In genomic region chr14:60183724-60184596, GRCh38 we compare ENCODE assay signal across 8 cellular contexts. TPM values are rescaled to one million over a fixed set of nuclear protein-coding genes. Genes with fewer than 3 reads are reported as not detected.
DNase-seq lines count a peak whose midpoint lies in the region; ATAC-seq, FAIRE-seq and TF ChIP-seq lines count a peak whose summit lies in the region.

No MANE protein-coding gene starts in this region.

- H3K9ac ChIP-seq in HUES64 (ENCODE audit: low read depth, low read length): no peak overlapping the region
- H3K9ac ChIP-seq in K562 (ENCODE audit: insufficient read depth in 1 of 2, low read depth in 2 of 2, low read length in 2 of 2): no peak overlapping the region
- peak overlapping the region; percentile 36 for H3K9ac ChIP-seq in smooth muscle cell (ENCODE audit: low read depth)

- H3K4me1 ChIP-seq in HUES64 (ENCODE audit: insufficient read depth, low read length) (peaks cover 12% of the 10 kb centered on the region; the same call in 1 of the 2 replicates), K562 (replicated peaks in 1 of 2; ENCODE audit: control insufficient read depth in 2 of 2, insufficient read depth in 2 of 2, low read length in 2 of 2) (no peaks in the 10 kb centered on the region), smooth muscle cell (ENCODE audit: low read depth) (no peaks in the 10 kb centered on the region)

- H3K9me3 ChIP-seq in HUES64 (ENCODE audit: insufficient read depth, low read depth, low read length) (no peaks in the 10 kb centered on the region), K562 (replicated peaks; ENCODE audit: control insufficient read depth, insufficient read depth, low read depth, low read length) (no peaks in the 10 kb centered on the region), smooth muscle cell (replicated peaks; ENCODE audit: low read depth) (no peaks in the 10 kb centered on the region)

- TF ChIP-seq RAD21 in K562 (CRISPR knock-in tag; conservative IDR thresholded peaks at IDR 0.05 in 1 of 2, IDR thresholded peaks at IDR 0.05 in 1 of 2): peak; percentile 83 to 88

- H2AFZ ChIP-seq in K562 (ENCODE audit: low read depth, low read length) (peak overlapping the region; percentile 27; the same call in 1 of the 2 replicates), smooth muscle cell (ENCODE audit: low read depth) (peak overlapping the region; percentile 86)

- H3K9me1 ChIP-seq in K562 (ENCODE audit: control insufficient read depth, insufficient read depth, low read length): no peaks in the 10 kb centered on the region

- H4K20me1 ChIP-seq in K562 (replicated peaks; ENCODE audit: control insufficient read depth, insufficient read depth, low read length) (no peaks in the 10 kb centered on the region), smooth muscle cell (ENCODE audit: low read depth) (no peaks in the 10 kb centered on the region)

- H3K36me3 ChIP-seq in HUES64 (ENCODE audit: insufficient read depth, low read length): no peaks in the 10 kb centered on the region
- H3K36me3 ChIP-seq in K562 (ENCODE audit: control insufficient read depth, insufficient read depth, low read length): no peaks in the 10 kb centered on the region
- no peaks in the 10 kb centered on the region for H3K36me3 ChIP-seq in smooth muscle cell (ENCODE audit: low read depth)

- no peaks in the 10 kb centered on the region for H3K27me3 ChIP-seq in HUES64 (ENCODE audit: insufficient read depth, low read length)
- H3K27me3 ChIP-seq in K562 (ENCODE audit: control insufficient read depth in 2 of 2, insufficient read depth in 2 of 2, low read length in 2 of 2): peaks cover 0 to 3% of the 10 kb centered on the region in 2 experiments; a peak in 1 of 5 replicates
- no peaks in the 10 kb centered on the region for H3K27me3 ChIP-seq in smooth muscle cell (ENCODE audit: low read depth)

- H3K27ac ChIP-seq in HUES64 (ENCODE audit: low read depth, low read length) (no peak overlapping the region), K562 (ENCODE audit: extremely low read depth, low read depth, low read length) (no peak overlapping the region), smooth muscle cell (ENCODE audit: low read depth) (no peak overlapping the region)

- peak overlapping the region; percentile 39 for H3K4me3 ChIP-seq in HUES64 (ENCODE audit: low read length)
- H3K4me3 ChIP-seq in K562: no peak overlapping the region
- peak overlapping the region; percentile 54 for H3K4me3 ChIP-seq in smooth muscle cell

- CTCF ChIA-PET in K562 (lab: Yijun Ruan, JAX; ENCODE audit: low intra/inter-chr PET ratio): interaction anchor here (0.7 to 2.2 kb wide), 5 partner anchors 100 to 376 kb away, joined by 3 to 21 read pairs (median 4); no protein-coding TSS in a partner anchor

- H3K79me2 ChIP-seq in K562 (ENCODE audit: control insufficient read depth, insufficient read depth, low read length) (no peaks in the 10 kb centered on the region), smooth muscle cell (ENCODE audit: low read depth) (no peaks in the 10 kb centered on the region)

- DNase-seq in DMS153 treated with DMSO at 0.1 percent for 48 hours (lab: John Stamatoyannopoulos, UW; ENCODE audit: unreplicated experiment) (peak; percentile 50), NOMO-1 treated with DMSO at 0.1 percent for 48 hours (lab: John Stamatoyannopoulos, UW; ENCODE audit: unreplicated experiment) (peak; percentile 74), K562 (ENCODE audit: extremely low read depth in 1 of 4, low spot score in 3 of 4) (peak in 3 of 4 experiments; percentile 10 to 57 (median 11)), iris pigment epithelial cell (ENCODE audit: low read depth) (peak; percentile 68), smooth muscle cell (lab: John Stamatoyannopoulos, UW; ENCODE audit: unreplicated experiment) (no peak)

- H3K4me2 ChIP-seq in K562 (ENCODE audit: insufficient read depth, low read length): no peak overlapping the region
- peak overlapping the region; percentile 87 for H3K4me2 ChIP-seq in smooth muscle cell

- peak; percentile 62 for ATAC-seq in GM19455 (IDR thresholded peaks at IDR 0.05; ENCODE audit: unreplicated experiment)
- peak; percentile 53; the same call in 2 of the 3 replicates for ATAC-seq in K562
- no peak for ATAC-seq in HG03457 (IDR thresholded peaks at IDR 0.05; ENCODE audit: unreplicated experiment)

- TF ChIP-seq EP300 in K562 (IDR thresholded peaks at IDR 0.05; ENCODE audit: low read length): no peak

- POLR2A ChIA-PET in K562 (lab: Yijun Ruan, JAX): no interaction called here

- FAIRE-seq in K562 (lab: Jason Lieb, UNC): peak; percentile 78

- no peaks in the 10 kb centered on the region for H3F3A ChIP-seq in smooth muscle cell (ENCODE audit: low read depth)

- no TSS peak for BruUV-seq in K562 (replicated peaks; lab: Mats Ljungman, UMichigan)

- WGBS in HUES64: 47% methylated on average over 3 of the region's 6 CpGs
- WGBS in K562 (ENCODE audit: insufficient coverage, low coverage, missing lambda C conversion rate): 0% methylated on average over 6 of the region's 6 CpGs
- 14% methylated on average over 6 of the region's 6 CpGs for WGBS in smooth muscle cell (ENCODE audit: low lambda C conversion rate)

- in situ Hi-C loops in K562 (cut with MboI): no loop called here

- intact Hi-C loops in K562 (cut with micrococcal nuclease): loop anchor here (1.0 to 10.0 kb wide), 3 partner anchors 120 to 679 kb away; no protein-coding TSS in a partner anchor

- TF ChIP-seq POLR2A in K562 (conservative IDR thresholded peaks at IDR 0.05): no peak

- peak; percentile 39 to 76 (median 44); a peak in 4 of 6 replicates for TF ChIP-seq CTCF in K562 (IDR thresholded peaks at IDR 0.05 in 2 of 3, conservative IDR thresholded peaks at IDR 0.05 in 1 of 3; ENCODE audit: insufficient read depth in 2 of 3, low read depth in 1 of 3, low read length in 3 of 3)
- TF ChIP-seq CTCF in smooth muscle cell (IDR thresholded peaks at IDR 0.05; ENCODE audit: borderline replicate concordance, insufficient read depth, poor library complexity, severe bottlenecking): peak; percentile 89

TF ChIP-seq in K562, 482 proteins besides CTCF, POLR2A, EP300 and RAD21 (continues in another document):
- TF ChIP-seq MEIS2 (IDR thresholded peaks at IDR 0.05; ENCODE audit: partially characterized antibody) (peak; percentile 57), PBX2 (CRISPR knock-in tag; IDR thresholded peaks at IDR 0.05; ENCODE audit: low read depth) (no peak), PBX2 (tag; conservative IDR thresholded peaks at IDR 0.05; ENCODE audit: low read depth) (peak; percentile 75), SMC3 (conservative IDR thresholded peaks at IDR 0.05; ENCODE audit: insufficient read depth, low read depth, low read length) (peak; percentile 57), PKNOX1 (IDR thresholded peaks at IDR 0.05) (peak; percentile 50; the same call in 1 of the 2 replicates)

RNA-seq across cellular contexts. Expression of gene DHRS7, which starts 18.8 kb away (rescaled TPM):
- polyA plus RNA-seq in HUES64 (2013, experiment 1 of 2): 16.5 TPM
- 23.7 TPM for polyA plus RNA-seq in HUES64 (2013, experiment 2 of 2)
- total RNA-seq in K562 (2011; cell fraction: chromatin; rRNA removed; ENCODE audit: low replicate concordance): 15.4 and 17.6 TPM in 2 replicates
- 20.0 and 20.5 TPM in 2 replicates for total RNA-seq in K562 (2011; cell fraction: nucleolus; rRNA removed)
- 20.5 and 27.2 TPM in 2 replicates for total RNA-seq in K562 (2011; cell fraction: nucleoplasm; rRNA removed)
- total RNA-seq in K562 (2014; rRNA removed) (18.5 and 21.6 TPM in 2 replicates), K562 (2014; rRNA removed; fragmentation: Illumina TruSeq; extraction: Trizol) (17.1 and 20.8 TPM in 2 replicates), K562 (2015; rRNA removed; fragmentation: Illumina TruSeq; extraction: Trizol) (13.9 and 14.3 TPM in 2 replicates), K562 (2021) (14.5 and 15.7 TPM in 2 replicates), smooth muscle cell (64.7 and 88.6 TPM in 2 replicates)
- polyA plus RNA-seq in K562 (2011; rRNA removed) (10.1 and 10.2 TPM in 2 replicates), K562 (2014; fragmentation: Illumina TruSeq; extraction: Trizol) (13.6 and 15.6 TPM in 2 replicates), K562 (2014; fragmentation: Nextera tagmentation; extraction: Ambion mirVana) (10 to 100 TPM; 16.4 to 20.1 TPM), K562 (2014; rRNA removed) (12.4 and 12.8 TPM in 2 replicates), smooth muscle cell (74.8 and 91.0 TPM in 2 replicates)
- polyA plus RNA-seq in K562 (2011; cell fraction: cytosol; rRNA removed): 8.9 and 10.3 TPM in 2 replicates
- polyA plus RNA-seq in K562 (2011; cell fraction: nucleus; rRNA removed): 4.3 and 6.8 TPM in 2 replicates
- 16.4 and 25.2 TPM in 2 replicates for polyA plus RNA-seq in K562 (2012)
- polyA minus RNA-seq in K562 (2011; rRNA and poly(A)+ RNA removed): 8.4 and 14.6 TPM in 2 replicates
- polyA minus RNA-seq in K562 (2011; cell fraction: cytosol; rRNA and poly(A)+ RNA removed): 3.0 and 5.6 TPM in 2 replicates
- 5.3 and 8.9 TPM in 2 replicates for polyA minus RNA-seq in K562 (2011; cell fraction: nucleus; rRNA and poly(A)+ RNA removed)
